Comparison of ENCODE assay signal across 16 cellular contexts in genomic region chr12:122046145-122046544, GRCh38. TPM values are rescaled to one million over a fixed set of nuclear protein-coding genes. Genes with fewer than 3 reads are reported as not detected.
DNase-seq lines count a peak whose midpoint lies in the region; ATAC-seq and TF ChIP-seq lines count a peak whose summit lies in the region.
"Had no signal": no experiment of that assay in that cellular context is flagged by ENCODE, and none has a peak within 500 bp of the region (broad histone marks: within the 10 kb centered on the region; RNA-seq: fewer than 3 reads in every experiment).

No MANE protein-coding gene starts in this region.

- H3K9me3 Mint-ChIP-seq in type B pancreatic cell = no peaks in the 10 kb centered on the region

- H3K36me3 ChIP-seq in left lung = peaks cover 0 to 21% of the 10 kb centered on the region in 2 donors

- CTCF ChIA-PET in AG04450 (lab: Charles Lee) = interaction anchor here (1.0 kb wide), 1 partner anchor 77 kb away, joined by 3 read pairs; no protein-coding TSS in a partner anchor
- CTCF ChIA-PET in RWPE1 (lab: Yijun Ruan, JAX) = interaction anchor here (0.6 to 1.1 kb wide), 2 partner anchors 15 to 57 kb away, joined by 5 to 6 read pairs; no protein-coding TSS in a partner anchor

- TF ChIP-seq CTCF in AG04450 (IDR thresholded peaks at IDR 0.05; ENCODE audit: low read depth, low read length) (no peak), RWPE1 (conservative IDR thresholded peaks at IDR 0.05; ENCODE audit: low read depth) (no peak), type B pancreatic cell (conservative IDR thresholded peaks at IDR 0.05) (no peak), left lung (IDR thresholded peaks at IDR 0.05) (no peak)

- intact Hi-C loops in left lung (cut with DNase I) = no loop called here

- H3K9me3 ChIP-seq in AG04450 (ENCODE audit: control insufficient read depth, insufficient read depth, low read length) (peaks cover 4% of the 10 kb centered on the region; the same call in 1 of the 2 replicates), left lung (no peaks in the 10 kb centered on the region)

- H3K27ac ChIP-seq in AG04450 (ENCODE audit: low read depth, low read length) = peak overlapping the region; percentile 21
- H3K27ac ChIP-seq in RWPE1 = 0 out of 2 replicates have a peak overlapping the region, but pooled peaks have one; percentile 23
- no peak overlapping the region for H3K27ac ChIP-seq in left lung
- H3K27ac ChIP-seq: C4-2B, GM23248 had no signal

- peak; percentile 10 for ATAC-seq in esophagus mucosa
- no peak for ATAC-seq in left lung
- no peak for ATAC-seq in HG03039 (IDR thresholded peaks at IDR 0.05; ENCODE audit: unreplicated experiment)
- no peak for ATAC-seq in HG02884 (IDR thresholded peaks at IDR 0.05; ENCODE audit: unreplicated experiment)
- ATAC-seq: GM12878, HepG2 had no signal

- no peak overlapping the region for H3K4me3 Mint-ChIP-seq in type B pancreatic cell
- H3K4me3 Mint-ChIP-seq: B cell; CD4-positive, alpha-beta memory T cell had no signal

- H3K4me1 ChIP-seq in left lung = peaks cover 0 to 2% of the 10 kb centered on the region in 2 donors

- POLR2A ChIA-PET in AG04450 (lab: Yijun Ruan, JAX) = no interaction called here
- POLR2A ChIA-PET in RWPE1 (lab: Yijun Ruan, JAX; ENCODE audit: low non-redundant PET) = no interaction called here

- H3K36me3 Mint-ChIP-seq in type B pancreatic cell = peaks cover 9% of the 10 kb centered on the region

- H3K4me3 ChIP-seq in AG04450 (ENCODE audit: low read depth, low read length) = no peak overlapping the region
- H3K4me3 ChIP-seq in left lung = no peak overlapping the region
- H3K4me3 ChIP-seq: GM12878, GM23248 had no signal

- H3K27me3 Mint-ChIP-seq in type B pancreatic cell = no peaks in the 10 kb centered on the region
- H3K27me3 Mint-ChIP-seq: B cell; CD4-positive, alpha-beta memory T cell had no signal

- H3K27ac Mint-ChIP-seq in type B pancreatic cell = peak overlapping the region; percentile 34
- H3K27ac Mint-ChIP-seq: B cell had no signal

- no peaks in the 10 kb centered on the region for H3K4me1 Mint-ChIP-seq in type B pancreatic cell (ENCODE audit: unreplicated experiment)
- H3K4me1 Mint-ChIP-seq: B cell; CD4-positive, alpha-beta memory T cell had no signal

- DNase-seq in AG04450 (ENCODE audit: low read depth, low spot score) (no peak), RWPE1 (ENCODE audit: low spot score) (no peak), type B pancreatic cell (ENCODE audit: extremely low spot score, unreplicated experiment) (no peak), left lung (no peak)
- DNase-seq: ACHN; CD4-positive, alpha-beta memory T cell; DMS79; GM23248; H7 had no signal

- H3K27me3 ChIP-seq in AG04450 (ENCODE audit: control insufficient read depth, insufficient read depth, low read length) (no peaks in the 10 kb centered on the region), left lung (no peaks in the 10 kb centered on the region)

RNA-seq across cellular contexts. Expression of gene BCL7A, which starts 24.5 kb away (rescaled TPM):
- 4.4 and 4.6 TPM in 2 replicates for polyA plus RNA-seq in AG04450 (2011; rRNA removed)
- polyA minus RNA-seq in AG04450 (2011; rRNA and poly(A)+ RNA removed) = 3.6 and 4.0 TPM in 2 replicates
- total RNA-seq in esophagus mucosa (2.3 TPM), type B pancreatic cell (ENCODE audit: low replicate concordance) (22.2 and 30.9 TPM in 2 replicates), left lung (10 to 100 TPM in 1 of 2 donors, 1 to 10 TPM in 1; 7.0 to 11.1 TPM)

RNA-seq across cellular contexts. Expression of gene MLXIP, which starts 32.4 kb away (rescaled TPM):
- 5.8 and 8.4 TPM in 2 replicates for polyA plus RNA-seq in AG04450 (2011; rRNA removed)
- polyA minus RNA-seq in AG04450 (2011; rRNA and poly(A)+ RNA removed) = 11.4 and 11.9 TPM in 2 replicates
- total RNA-seq in esophagus mucosa (13.1 TPM), type B pancreatic cell (ENCODE audit: low replicate concordance) (28.4 and 44.5 TPM in 2 replicates), left lung (10 to 100 TPM; 48.1 to 62.6 TPM)

Comparison
In these comparisons a context has a peak if more than half of its experiments do, and no peak if none do; other contexts are left out.
1. H3K27ac ChIP-seq: peak in AG04450 (single experiment) and RWPE1 (single experiment); none in left lung (0 of 2).